Comparison of ENCODE assay signal across 7 cellular contexts in the genomic region with DNA sequence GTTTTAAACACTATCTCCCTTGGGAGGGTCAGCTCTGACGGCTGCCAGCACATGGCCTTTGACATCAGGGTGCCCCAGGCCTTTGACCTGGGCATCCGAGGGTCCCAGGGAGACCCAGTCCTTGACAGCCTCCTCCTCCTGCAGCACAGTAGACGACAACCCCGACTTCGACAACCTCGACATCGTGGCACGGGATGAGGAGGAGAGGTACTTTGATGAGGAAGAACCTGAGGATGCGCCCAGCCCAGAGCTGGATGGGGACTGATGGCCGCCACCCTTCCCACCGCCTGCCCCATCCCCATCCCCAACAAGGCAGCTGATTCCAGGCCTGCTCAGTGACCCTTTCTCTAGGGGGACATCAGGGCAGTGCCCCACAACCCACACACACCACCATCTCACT. TPM values are rescaled to one million over a fixed set of nuclear protein-coding genes. Genes with fewer than 3 reads are reported as not detected.
DNase-seq lines count a peak whose midpoint lies in the region; ATAC-seq and TF ChIP-seq lines count a peak whose summit lies in the region.
"Had no signal": no experiment of that assay in that cellular context is flagged by ENCODE, and none has a peak within 500 bp of the region (broad histone marks: within the 10 kb centered on the region; RNA-seq: fewer than 3 reads in every experiment).

No MANE protein-coding gene starts in this region.

- H3K4me1 Mint-ChIP-seq in T-helper 17 cell = peaks cover 43% of the 10 kb centered on the region
- peaks cover 54 to 75% of the 10 kb centered on the region in 2 donors for H3K4me1 Mint-ChIP-seq in stimulated activated naive B cell treated with anti-CD40 and anti-IgM and Interleukin-4, amounts not matched to agents 10 μg/mL and 1 μg/mL and 100 μg/mL, for 72 hours

- TF ChIP-seq CTCF in esophagus squamous epithelium (IDR thresholded peaks at IDR 0.05) = no peak

- H3K4me3 ChIP-seq in esophagus squamous epithelium = no peak overlapping the region

- peaks cover 14 to 58% (median 27%) of the 10 kb centered on the region in 3 donors for H3K36me3 ChIP-seq in esophagus squamous epithelium

- peak overlapping the region; percentile 70 for H3K4me3 Mint-ChIP-seq in T-helper 17 cell
- H3K4me3 Mint-ChIP-seq in stimulated activated naive B cell treated with anti-CD40 and anti-IgM and Interleukin-4, amounts not matched to agents 10 μg/mL and 1 μg/mL and 100 μg/mL, for 72 hours = peak overlapping the region in 1 of 2 donors; percentile 20

- intact Hi-C loops in esophagus squamous epithelium (cut with DNase I) = no loop called here

- DNase-seq in T-helper 17 cell = no peak
- no peak for DNase-seq in esophagus squamous epithelium (lab: John Stamatoyannopoulos, UW)
- no peak for DNase-seq in stimulated activated naive B cell treated with anti-CD40 and anti-IgM and Interleukin-4, amounts not matched to agents 10 μg/mL and 1 μg/mL and 100 μg/mL, for 72 hours
- DNase-seq in DMS114 treated with DMSO at 0.1 percent for 48 hours (lab: John Stamatoyannopoulos, UW; ENCODE audit: unreplicated experiment) = no peak
- DNase-seq in occipital lobe (lab: John Stamatoyannopoulos, UW) = no peak
- DNase-seq: NCI-H2171 treated with DMSO at 0.1 percent for 48 hours had no signal

- H3K27me3 ChIP-seq in esophagus squamous epithelium = no peaks in the 10 kb centered on the region

- 94 to 97% methylated on average over 8 to 9 of the region's 11 CpGs for whole genome bisulfite sequencing in esophagus squamous epithelium, 2 donors

- H3K4me1 ChIP-seq in esophagus squamous epithelium = peaks cover 39 to 65% (median 58%) of the 10 kb centered on the region in 3 donors

- no peaks in the 10 kb centered on the region for H3K9me3 Mint-ChIP-seq in stimulated activated naive B cell treated with anti-CD40 and anti-IgM and Interleukin-4, amounts not matched to agents 10 μg/mL and 1 μg/mL and 100 μg/mL, for 72 hours

- ATAC-seq in T-helper 17 cell (no peak), GM18870 (IDR thresholded peaks at IDR 0.05; ENCODE audit: unreplicated experiment) (no peak)
- no peak for ATAC-seq in stimulated activated naive B cell treated with anti-CD40 and anti-IgM and Interleukin-4, amounts not matched to agents 10 μg/mL and 1 μg/mL and 100 μg/mL, for 72 hours (replicated peaks)

- peak overlapping the region; percentile 86 for H3K27ac Mint-ChIP-seq in T-helper 17 cell
- H3K27ac Mint-ChIP-seq in stimulated activated naive B cell treated with anti-CD40 and anti-IgM and Interleukin-4, amounts not matched to agents 10 μg/mL and 1 μg/mL and 100 μg/mL, for 72 hours = peak overlapping the region; percentile 87

- no peaks in the 10 kb centered on the region for H3K27me3 Mint-ChIP-seq in T-helper 17 cell
- no peaks in the 10 kb centered on the region for H3K27me3 Mint-ChIP-seq in stimulated activated naive B cell treated with anti-CD40 and anti-IgM and Interleukin-4, amounts not matched to agents 10 μg/mL and 1 μg/mL and 100 μg/mL, for 72 hours

- H3K9me3 ChIP-seq in T-helper 17 cell (ENCODE audit: control insufficient read depth, low read length, poor library complexity, severe bottlenecking) (no peaks in the 10 kb centered on the region), esophagus squamous epithelium (no peaks in the 10 kb centered on the region)

- H3K36me3 Mint-ChIP-seq in T-helper 17 cell (ENCODE audit: low read depth) = peaks cover 12% of the 10 kb centered on the region
- H3K36me3 Mint-ChIP-seq in stimulated activated naive B cell treated with anti-CD40 and anti-IgM and Interleukin-4, amounts not matched to agents 10 μg/mL and 1 μg/mL and 100 μg/mL, for 72 hours = peaks cover 42 to 74% of the 10 kb centered on the region in 2 donors

- peak overlapping the region; percentile 59 to 93 (median 87) for H3K27ac ChIP-seq in esophagus squamous epithelium

- no peak for TF ChIP-seq POLR2A in esophagus squamous epithelium (IDR thresholded peaks at IDR 0.05)

RNA-seq across cellular contexts. Expression of a gene that starts 12.5 kb away (rescaled TPM):
- total RNA-seq in T-helper 17 cell (10 to 100 TPM; 34.7 to 35.4 TPM), esophagus squamous epithelium (10 to 100 TPM in 3 of 4 donors, 1 to 10 TPM in 1; 9.4 to 19.5 (median 14.7) TPM), occipital lobe (6.4 TPM)

RNA-seq across cellular contexts. Expression of a gene that starts 31.3 kb away (rescaled TPM):
- 100 to 1,000 TPM; 408 to 431 TPM for total RNA-seq in T-helper 17 cell
- total RNA-seq in esophagus squamous epithelium = 10 to 100 TPM; 13.6 to 36.2 (median 31.9) TPM
- 0.94 TPM for total RNA-seq in occipital lobe

RNA-seq across cellular contexts. Expression of a gene that starts 41.5 kb away (rescaled TPM):
- total RNA-seq in T-helper 17 cell = 10 to 100 TPM; 37.1 to 41.4 TPM
- total RNA-seq in esophagus squamous epithelium = 1 to 10 TPM; 2.5 to 4.6 (median 3.7) TPM
- 5.3 TPM for total RNA-seq in occipital lobe

RNA-seq across cellular contexts. Expression of a gene that starts 53.9 kb away (rescaled TPM):
- total RNA-seq in T-helper 17 cell (10 to 100 TPM in 1 of 2 donors, 1 to 10 TPM in 1; 6.9 to 35.0 TPM), esophagus squamous epithelium (10 to 100 TPM in 2 of 4 donors, 1 to 10 TPM in 2; 6.2 to 15.8 (median 9.3) TPM), occipital lobe (9.4 TPM)

RNA-seq across cellular contexts. Expression of a gene that starts 58.3 kb away (rescaled TPM):
- 100 to 1,000 TPM; 316 to 329 TPM for total RNA-seq in T-helper 17 cell
- 100 to 1,000 TPM in 3 of 4 donors, 10 to 100 TPM in 1; 98.1 to 127 (median 113) TPM for total RNA-seq in esophagus squamous epithelium
- 64.7 TPM for total RNA-seq in occipital lobe

Comparison
In these comparisons a context has a peak if more than half of its experiments do, and no peak if none do; other contexts are left out.
1. RNA of a gene that starts 31.3 kb away (total RNA-seq): 408 to 431 TPM in T-helper 17 cell; 13.6 to 36.2 TPM in esophagus squamous epithelium and 0.94 TPM in occipital lobe (single experiment); every median in the first group is over 10 times any median in the second.